ENCODE assay signal across 1 cellular context in genomic region chr12:101855364-101855884, GRCh38.
TF ChIP-seq lines count a peak whose summit lies in the region.

No MANE protein-coding gene starts in this region.

TF ChIP-seq in endothelial cell of umbilical vein, 7 proteins besides CTCF, POLR2A, EP300 and RAD21 (continued from another document):
- no peak for TF ChIP-seq FOS (IDR thresholded peaks at IDR 0.05; ENCODE audit: borderline replicate concordance, insufficient read depth, low read length)
- TF ChIP-seq MYC (IDR thresholded peaks at IDR 0.05; ENCODE audit: low read depth, low read length) = no peak
- no peak for TF ChIP-seq GATA2 (IDR thresholded peaks at IDR 0.05; ENCODE audit: insufficient read depth, insufficient read length, low read depth, low read length)
- TF ChIP-seq JUN (IDR thresholded peaks at IDR 0.05; ENCODE audit: borderline replicate concordance, insufficient read depth, insufficient read length, low read depth) = no peak
